Comparison of ENCODE assay signal across 9 cellular contexts in the genomic region with DNA sequence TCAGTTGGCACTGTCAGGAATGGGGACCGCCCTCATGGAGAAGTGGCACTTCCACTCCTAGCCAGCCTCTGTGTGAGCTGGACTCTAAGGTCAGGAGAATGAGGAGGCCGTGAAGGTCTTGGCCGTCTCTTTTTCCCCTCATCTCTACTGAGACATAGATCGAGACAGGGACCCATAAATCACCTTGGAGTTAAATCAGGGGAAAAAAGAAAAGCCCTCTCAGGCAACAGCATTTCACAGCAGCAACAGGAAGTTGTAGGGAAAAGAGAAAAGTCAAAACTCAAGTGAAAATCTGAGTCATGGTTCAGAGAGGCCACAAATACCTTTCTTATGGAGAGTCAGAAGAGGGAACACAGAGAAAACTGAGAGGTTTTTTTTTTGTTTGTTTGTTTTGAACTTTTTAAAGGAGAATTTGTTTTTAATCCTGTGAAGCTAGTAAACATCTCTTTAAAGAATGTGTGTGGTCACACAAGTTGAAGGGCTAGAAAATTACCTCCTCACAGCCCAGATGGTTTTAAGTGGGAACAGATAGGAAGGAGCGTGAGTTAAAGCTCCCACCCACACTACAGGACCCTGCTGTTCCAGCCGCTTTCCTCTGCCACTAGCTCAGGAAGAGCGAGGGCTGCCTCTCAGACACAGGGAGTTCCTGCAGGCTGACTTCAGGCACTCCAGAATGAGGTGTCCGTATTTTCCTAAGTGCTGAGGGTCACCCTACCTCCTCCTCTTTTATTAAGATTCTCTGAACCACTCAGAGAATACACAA. TPM values are rescaled to one million over a fixed set of nuclear protein-coding genes. Genes with fewer than 3 reads are reported as not detected.
DNase-seq lines count a peak whose midpoint lies in the region; ATAC-seq and TF ChIP-seq lines count a peak whose summit lies in the region.
"Had no signal": no experiment of that assay in that cellular context is flagged by ENCODE, and none has a peak within 500 bp of the region (broad histone marks: within the 10 kb centered on the region; RNA-seq: fewer than 3 reads in every experiment).

No MANE protein-coding gene starts in this region.

- H3K9me3 ChIP-seq in thoracic aorta = no peaks in the 10 kb centered on the region

- intact Hi-C loops in activated CD4-positive, alpha-beta T cell treated with anti-CD3 and anti-CD28 coated beads for 36 hours (cut with DNase I, micrococcal nuclease) = loop anchor here (2.0 to 5.0 kb wide), 3 partner anchors 30 to 730 kb away; a partner anchor contains a TSS
- intact Hi-C loops in activated CD4-positive, alpha-beta memory T cell treated with anti-CD3 and anti-CD28 coated beads for 36 hours (cut with micrococcal nuclease) = loop anchor here (2.0 kb wide), 1 partner anchor 68 kb away; no protein-coding TSS in a partner anchor
- intact Hi-C loops in left ventricle myocardium superior (cut with micrococcal nuclease) = no loop called here

- peaks cover 0 to 12% of the 10 kb centered on the region in 2 donors for H3K4me1 ChIP-seq in thoracic aorta (ENCODE audit: control insufficient read depth in 1 of 2, low read depth in 2 of 2)

- peak overlapping the region; percentile 61 for H3K27ac Mint-ChIP-seq in activated CD4-positive, alpha-beta T cell treated with anti-CD3 and anti-CD28 coated beads for 36 hours
- H3K27ac Mint-ChIP-seq in activated CD4-positive, alpha-beta memory T cell treated with anti-CD3 and anti-CD28 coated beads for 36 hours = peak overlapping the region; percentile 34

- no peaks in the 10 kb centered on the region for H3K27me3 ChIP-seq in thoracic aorta (replicated peaks; ENCODE audit: insufficient read depth)

- no peak for DNase-seq in activated CD4-positive, alpha-beta T cell treated with anti-CD3 and anti-CD28 coated beads for 36 hours
- no peak for DNase-seq in activated CD4-positive, alpha-beta T cell treated with anti-CD3 and anti-CD28 coated beads for 1 hour
- no peak for DNase-seq in activated CD4-positive, alpha-beta memory T cell treated with anti-CD3 and anti-CD28 coated beads for 36 hours
- DNase-seq in left ventricle myocardium superior (no peak), thoracic aorta (ENCODE audit: low spot score) (no peak), COLO668 (lab: John Stamatoyannopoulos, UW; ENCODE audit: unreplicated experiment) (no peak), HK-2 (ENCODE audit: unreplicated experiment) (no peak)
- DNase-seq: naive B cell had no signal

- peaks cover 5% of the 10 kb centered on the region for H3K9me3 Mint-ChIP-seq in activated CD4-positive, alpha-beta T cell treated with anti-CD3 and anti-CD28 coated beads for 36 hours (ENCODE audit: low read depth)
- H3K9me3 Mint-ChIP-seq in activated CD4-positive, alpha-beta memory T cell treated with anti-CD3 and anti-CD28 coated beads for 36 hours = peaks cover 13% of the 10 kb centered on the region

- H3K36me3 Mint-ChIP-seq in activated CD4-positive, alpha-beta T cell treated with anti-CD3 and anti-CD28 coated beads for 36 hours (ENCODE audit: low read depth) = peaks cover 2% of the 10 kb centered on the region
- H3K36me3 Mint-ChIP-seq in activated CD4-positive, alpha-beta memory T cell treated with anti-CD3 and anti-CD28 coated beads for 36 hours = no peaks in the 10 kb centered on the region

- H3K36me3 ChIP-seq in thoracic aorta = no peaks in the 10 kb centered on the region

- H3K4me1 Mint-ChIP-seq in activated CD4-positive, alpha-beta T cell treated with anti-CD3 and anti-CD28 coated beads for 36 hours = peaks cover 21% of the 10 kb centered on the region
- peaks cover 12% of the 10 kb centered on the region for H3K4me1 Mint-ChIP-seq in activated CD4-positive, alpha-beta memory T cell treated with anti-CD3 and anti-CD28 coated beads for 36 hours (ENCODE audit: low read depth)
- H3K4me1 Mint-ChIP-seq: naive B cell had no signal

- H3K4me3 ChIP-seq in thoracic aorta = no peak overlapping the region

- TF ChIP-seq CTCF in thoracic aorta (IDR thresholded peaks at IDR 0.05) = no peak

- peaks cover 34% of the 10 kb centered on the region for H3K27me3 Mint-ChIP-seq in activated CD4-positive, alpha-beta T cell treated with anti-CD3 and anti-CD28 coated beads for 36 hours
- H3K27me3 Mint-ChIP-seq in activated CD4-positive, alpha-beta memory T cell treated with anti-CD3 and anti-CD28 coated beads for 36 hours = peaks cover 40% of the 10 kb centered on the region

- H3K4me3 Mint-ChIP-seq in activated CD4-positive, alpha-beta T cell treated with anti-CD3 and anti-CD28 coated beads for 36 hours = no peak overlapping the region
- no peak overlapping the region for H3K4me3 Mint-ChIP-seq in activated CD4-positive, alpha-beta memory T cell treated with anti-CD3 and anti-CD28 coated beads for 36 hours
- H3K4me3 Mint-ChIP-seq: naive B cell had no signal

- CTCF ChIA-PET in activated CD4-positive, alpha-beta T cell treated with anti-CD3 and anti-CD28 coated beads for 36 hours (lab: Charles Lee) = interaction anchor here (1.1 to 2.0 kb wide), 3 partner anchors 9 to 115 kb away, joined by 3 to 8 read pairs (median 4); no protein-coding TSS in a partner anchor
- CTCF ChIA-PET in activated CD4-positive, alpha-beta memory T cell treated with anti-CD3 and anti-CD28 coated beads for 36 hours (lab: Charles Lee) = interaction anchor here (0.5 to 1.8 kb wide), 3 partner anchors 30 to 215 kb away, joined by 3 to 7 read pairs (median 3); a partner anchor contains a TSS

- peak overlapping the region; percentile 26 to 54 for H3K27ac ChIP-seq in thoracic aorta

- POLR2A ChIA-PET in activated CD4-positive, alpha-beta T cell treated with anti-CD3 and anti-CD28 coated beads for 36 hours (lab: Charles Lee) = no interaction called here
- POLR2A ChIA-PET in activated CD4-positive, alpha-beta memory T cell treated with anti-CD3 and anti-CD28 coated beads for 36 hours (lab: Charles Lee) = interaction anchor here (2.4 kb wide), 1 partner anchor 30 kb away, joined by 9 read pairs; a partner anchor contains a TSS

- peak; percentile 88 for ATAC-seq in activated CD4-positive, alpha-beta T cell treated with anti-CD3 and anti-CD28 coated beads for 36 hours
- peak; percentile 73 for ATAC-seq in left ventricle myocardium superior
- no peak for ATAC-seq in thoracic aorta (ENCODE audit: insufficient number of reproducible peaks, low FRiP score, low read depth)
- ATAC-seq in GM18511 (IDR thresholded peaks at IDR 0.05; ENCODE audit: unreplicated experiment) = no peak

RNA-seq across cellular contexts. Expression of a gene that starts 30.6 kb away (rescaled TPM):
- 1 to 10 TPM; 6.3 TPM for total RNA-seq in activated CD4-positive, alpha-beta T cell treated with anti-CD3 and anti-CD28 coated beads for 36 hours
- total RNA-seq in activated CD4-positive, alpha-beta memory T cell treated with anti-CD3 and anti-CD28 coated beads for 36 hours = 1 to 10 TPM; 3.3 to 4.3 TPM
- total RNA-seq in left ventricle myocardium superior (16.9 TPM), thoracic aorta (10 to 100 TPM; 27.1 to 83.0 TPM)

Comparison
In these comparisons a context has a peak if more than half of its experiments do, and no peak if none do; other contexts are left out.
1. ATAC-seq: peak in activated CD4-positive, alpha-beta T cell treated with anti-CD3 and anti-CD28 coated beads for 36 hours (single experiment) and left ventricle myocardium superior (single experiment); none in thoracic aorta (single experiment) and GM18511 (single experiment).